In genomic region chr3:56800373-56801150, GRCh38 we compare ENCODE assay signal across 8 cellular contexts.
A peak's percentile ranks its signal among the peaks of the same experiment; 100 is the strongest.
DNase-seq lines count a peak whose midpoint lies in the region; ATAC-seq and TF ChIP-seq lines count a peak whose summit lies in the region.

No MANE protein-coding gene starts in this region.

- H3K4me1 ChIP-seq in muscle layer of colon (ENCODE audit: insufficient read depth, low read length): peaks cover 48% of the 10 kb centered on the region
- H3K4me1 ChIP-seq in HAP-1: peaks cover 9% of the 10 kb centered on the region

- H3K4me3 ChIP-seq in AG04449 (ENCODE audit: low read depth, low read length) (peak overlapping the region; percentile 68), coronary artery (peak overlapping the region; percentile 77), muscle layer of colon (ENCODE audit: low read depth in 1 of 2, low read length in 2 of 2) (peak overlapping the region; percentile 76 to 85), HAP-1 (no peak overlapping the region; the same call in 1 of the 2 replicates)

- POLR2A ChIA-PET in AG04449 (lab: Yijun Ruan, JAX): no interaction called here

- CTCF ChIA-PET in AG04449 (lab: Yijun Ruan, JAX): interaction anchor here (0.7 to 9.7 kb wide), 34 partner anchors 8 to 195 kb away, joined by 3 to 164 read pairs (median 5); no protein-coding TSS in a partner anchor

- no peak for DNase-seq in AG04449 (ENCODE audit: low read depth, low spot score)
- peak; percentile 80 to 87 for DNase-seq in activated CD4-positive, alpha-beta T cell treated with anti-CD3 and anti-CD28 coated beads for 4 hours
- no peak for DNase-seq in coronary artery (ENCODE audit: low spot score)
- peak; percentile 53 to 72 (median 66) for DNase-seq in stimulated activated naive CD4-positive, alpha-beta T cell (lab: John Stamatoyannopoulos, UW)
- DNase-seq in NCI-H82 (lab: John Stamatoyannopoulos, UW): no peak
- DNase-seq in HAP-1 (ENCODE audit: low spot score in 2 of 2): no peak

- peak; percentile 35 for ATAC-seq in HG02678 (IDR thresholded peaks at IDR 0.05; ENCODE audit: unreplicated experiment)

- H3K9me3 ChIP-seq in muscle layer of colon (ENCODE audit: low read length) (no peaks in the 10 kb centered on the region), HAP-1 (no peaks in the 10 kb centered on the region)

- peak overlapping the region; percentile 47 for H3K9ac ChIP-seq in muscle layer of colon (ENCODE audit: low read length)

- TF ChIP-seq CTCF in AG04449 (IDR thresholded peaks at IDR 0.05; ENCODE audit: insufficient read depth, low read length, missing control alignments) (no peak), coronary artery (IDR thresholded peaks at IDR 0.05) (no peak)

- H3K27ac ChIP-seq in coronary artery (peak overlapping the region in 1 of 2 donors; percentile 70), muscle layer of colon (ENCODE audit: low read depth, low read length) (peak overlapping the region; percentile 61)

- H3K27me3 ChIP-seq in muscle layer of colon (ENCODE audit: control insufficient read depth in 1 of 2, insufficient read depth in 2 of 2, low read length in 2 of 2): no peaks in the 10 kb centered on the region
- H3K27me3 ChIP-seq in HAP-1 (ENCODE audit: low read depth): no peaks in the 10 kb centered on the region

- in situ Hi-C loops in HAP-1 (cut with MboI; ENCODE audit: low sequenced_read_pairs): no loop called here

- H3K36me3 ChIP-seq in muscle layer of colon (ENCODE audit: insufficient read depth, low read length) (no peaks in the 10 kb centered on the region), HAP-1 (replicated peaks) (no peaks in the 10 kb centered on the region)

Comparison
In these comparisons a context has a peak if more than half of its experiments do, and no peak if none do; other contexts are left out.
1. DNase-seq: peak in activated CD4-positive, alpha-beta T cell treated with anti-CD3 and anti-CD28 coated beads for 4 hours (2 of 2) and stimulated activated naive CD4-positive, alpha-beta T cell (6 of 6); none in AG04449 (single experiment), coronary artery (single experiment), NCI-H82 (single experiment) and HAP-1 (0 of 2).